17 cellular contexts compared by ENCODE assay signal in genomic region chr1:109598655-109599054, GRCh38. TPM values are rescaled to one million over a fixed set of nuclear protein-coding genes. Genes with fewer than 3 reads are reported as not detected.
DNase-seq lines count a peak whose midpoint lies in the region; ATAC-seq and TF ChIP-seq lines count a peak whose summit lies in the region.
"Had no signal": no experiment of that assay in that cellular context is flagged by ENCODE, and none has a peak within 500 bp of the region (broad histone marks: within the 10 kb centered on the region; RNA-seq: fewer than 3 reads in every experiment).

No MANE protein-coding gene starts in this region.

- no peak overlapping the region for H3K4me2 ChIP-seq in KMS-11

- H3K4me3 Mint-ChIP-seq in chondrocyte (ENCODE audit: unreplicated experiment) (no peak overlapping the region), neural crest cell (no peak overlapping the region)
- H3K4me3 Mint-ChIP-seq: CD4-positive, alpha-beta memory T cell had no signal

- H4K20me1 ChIP-seq in KMS-11 (ENCODE audit: insufficient read depth) = no peaks in the 10 kb centered on the region

- H3K9me3 Mint-ChIP-seq in chondrocyte (ENCODE audit: low read depth) = no peaks in the 10 kb centered on the region
- H3K9me3 Mint-ChIP-seq in neural crest cell = no peaks in the 10 kb centered on the region
- H3K9me3 Mint-ChIP-seq: CD4-positive, alpha-beta memory T cell had no signal

- H3K27ac Mint-ChIP-seq in chondrocyte (ENCODE audit: unreplicated experiment) (peak overlapping the region; percentile 8), neural crest cell (ENCODE audit: unreplicated experiment) (no peak overlapping the region)

- peaks cover 20% of the 10 kb centered on the region for H3K4me1 Mint-ChIP-seq in chondrocyte (ENCODE audit: low read depth)
- no peaks in the 10 kb centered on the region for H3K4me1 Mint-ChIP-seq in neural crest cell

- H2AFZ ChIP-seq in KMS-11 (ENCODE audit: low read depth) = no peak overlapping the region

- H3K36me3 ChIP-seq in KMS-11 (ENCODE audit: insufficient read depth) = no peaks in the 10 kb centered on the region

- H3K36me3 Mint-ChIP-seq in chondrocyte (ENCODE audit: low read depth) (peaks cover 7% of the 10 kb centered on the region), neural crest cell (ENCODE audit: low read depth) (peaks cover 10% of the 10 kb centered on the region)

- ATAC-seq in GM21576 (IDR thresholded peaks at IDR 0.05; ENCODE audit: unreplicated experiment) = no peak
- ATAC-seq: left lobe of liver; right cardiac atrium; stimulated activated naive CD8-positive, alpha-beta T cell treated with anti-CD3 and anti-CD28 coated beads, Interleukin-15, Interleukin-2, amounts not matched to agents 100 U/mL and 50 U/mL, for 24 hours had no signal

- H3K27me3 Mint-ChIP-seq in chondrocyte (ENCODE audit: low read depth) = no peaks in the 10 kb centered on the region
- H3K27me3 Mint-ChIP-seq in neural crest cell (ENCODE audit: low read depth) = no peaks in the 10 kb centered on the region
- H3K27me3 Mint-ChIP-seq: CD4-positive, alpha-beta memory T cell had no signal

- H3K9ac ChIP-seq in KMS-11 = no peak overlapping the region

- no peaks in the 10 kb centered on the region for H3K27me3 ChIP-seq in KMS-11 (ENCODE audit: insufficient read depth, low read depth)

- no peak overlapping the region for H3K4me3 ChIP-seq in GM12864 (ENCODE audit: low read depth, low read length)
- H3K4me3 ChIP-seq in KMS-11 (IDR thresholded peaks at IDR 0.05; ENCODE audit: insufficient read depth, low read depth, low read length) = no peak overlapping the region

- TF ChIP-seq CTCF in GM12864 (IDR thresholded peaks at IDR 0.05; ENCODE audit: low read depth, low read length, missing control alignments) = peak; percentile 30
- peak; percentile 49; the same call in 1 of the 2 replicates for TF ChIP-seq CTCF in KMS-11 (conservative IDR thresholded peaks at IDR 0.05; ENCODE audit: low read depth, low read length)
- peak; percentile 35 for TF ChIP-seq CTCF in chondrocyte (IDR thresholded peaks at IDR 0.05)
- peak; percentile 37 for TF ChIP-seq CTCF in neural crest cell (conservative IDR thresholded peaks at IDR 0.05)

- no peak overlapping the region for H3K27ac ChIP-seq in KMS-11

- H3K79me2 ChIP-seq in KMS-11 (ENCODE audit: insufficient read depth, low read depth) = no peaks in the 10 kb centered on the region

- no peaks in the 10 kb centered on the region for H3K4me1 ChIP-seq in KMS-11 (ENCODE audit: low read depth, poor library complexity, severe bottlenecking)

- no peak for DNase-seq in GM12864 (ENCODE audit: low read depth)
- no peak for DNase-seq in chondrocyte (ENCODE audit: low spot score)
- DNase-seq in neural crest cell (ENCODE audit: low read depth, low spot score) = no peak
- no peak for DNase-seq in activated CD4-positive, alpha-beta T cell treated with anti-CD3 and anti-CD28 coated beads, Interleukin-2, amount 50 U/mL, for 1 hour
- no peak for DNase-seq in ureter (ENCODE audit: low spot score)
- DNase-seq: activated CD8-positive, alpha-beta memory T cell treated with anti-CD3 and anti-CD28 coated beads for 24 hours; activated gamma-delta T cell treated with Interleukin-2 at 50 U/mL for 16 hours; CD4-positive, alpha-beta memory T cell; NCI-H1092; right cardiac atrium; stimulated activated naive CD8-positive, alpha-beta T cell treated with anti-CD3 and anti-CD28 coated beads, Interleukin-15, Interleukin-2, amounts not matched to agents 100 U/mL and 50 U/mL, for 24 hours had no signal

RNA-seq across cellular contexts. Expression of gene GNAT2, which starts 20.8 kb away (rescaled TPM):
- not detected in 3 replicates for total RNA-seq in chondrocyte
- not detected in 2 replicates for total RNA-seq in neural crest cell
- total RNA-seq in ureter = not detected
- total RNA-seq: CD4-positive, alpha-beta memory T cell; NCI-H460; right cardiac atrium; RPMI7951 had no signal

RNA-seq across cellular contexts. Expression of gene AMPD2, which starts 21.0 kb away (rescaled TPM):
- total RNA-seq in chondrocyte (70.6 to 100 TPM (median 74.2 TPM) in 3 replicates), neural crest cell (93.1 and 105 TPM in 2 replicates), ureter (45.8 TPM)

RNA-seq across cellular contexts. Expression of gene GNAI3, which starts 50.2 kb away (rescaled TPM):
- total RNA-seq in chondrocyte = 10.7 to 11.3 TPM (median 10.8 TPM) in 3 replicates
- 9.8 and 10.2 TPM in 2 replicates for total RNA-seq in neural crest cell
- total RNA-seq in ureter = 6.6 TPM

RNA-seq across cellular contexts. Expression of gene GSTM4, which starts 57.2 kb away (rescaled TPM):
- 14.5 to 20.8 TPM (median 14.8 TPM) in 3 replicates for total RNA-seq in chondrocyte
- 26.7 and 28.2 TPM in 2 replicates for total RNA-seq in neural crest cell
- total RNA-seq in ureter = 38.2 TPM

RNA-seq across cellular contexts. Expression of gene GPR61, which starts 59.0 kb away (rescaled TPM):
- total RNA-seq in chondrocyte (not detected in 3 replicates), neural crest cell (not detected in 2 replicates), ureter (not detected)
- total RNA-seq: bronchial epithelial cell, left lobe of liver had no signal
